Comparison of ENCODE assay signal across 9 cellular contexts in genomic region chr6:41548098-41548840, GRCh38. TPM values are rescaled to one million over a fixed set of nuclear protein-coding genes. Genes with fewer than 3 reads are reported as not detected.
A peak's percentile ranks its signal among the peaks of the same experiment; 100 is the strongest.
DNase-seq lines count a peak whose midpoint lies in the region; ATAC-seq and TF ChIP-seq lines count a peak whose summit lies in the region.
"Had no signal": no experiment of that assay in that cellular context is flagged by ENCODE, and none has a peak within 500 bp of the region (broad histone marks: within the 10 kb centered on the region; RNA-seq: fewer than 3 reads in every experiment).

No MANE protein-coding gene starts in this region.

- POLR2A ChIA-PET in SK-N-SH (lab: Yijun Ruan, JAX), result no interaction called here

- H3K4me3 ChIP-seq in SK-N-SH (ENCODE audit: low read depth in 2 of 2, low read length in 1 of 2), result peak overlapping the region; percentile 81 to 82
- H3K4me3 ChIP-seq in adipocyte (ENCODE audit: low read length), result peak overlapping the region; percentile 95
- peak overlapping the region; percentile 76 to 93 for H3K4me3 ChIP-seq in mesenchymal stem cell (ENCODE audit: insufficient read depth in 1 of 2, low read depth in 1 of 2, low read length in 2 of 2)
- H3K4me3 ChIP-seq in stomach smooth muscle (ENCODE audit: low read length in 2 of 2), result peak overlapping the region; percentile 86 to 90

- no peaks in the 10 kb centered on the region for H3F3A ChIP-seq in SK-N-SH (replicated peaks; ENCODE audit: insufficient read depth)

- no peak overlapping the region for H3K27ac ChIP-seq in SK-N-SH (ENCODE audit: low read depth in 2 of 2, low read length in 1 of 2)
- H3K27ac ChIP-seq in mesenchymal stem cell (ENCODE audit: low read length, poor library complexity, severe bottlenecking), result no peak overlapping the region
- no peak overlapping the region for H3K27ac ChIP-seq in stomach smooth muscle (ENCODE audit: low read length)
- H3K27ac ChIP-seq: 22Rv1 had no signal

- H3K23ac ChIP-seq in mesenchymal stem cell (ENCODE audit: low read length in 2 of 2), result peak overlapping the region in 1 of 2 experiments; percentile 2

- no peak for TF ChIP-seq EP300 in SK-N-SH (IDR thresholded peaks at IDR 0.05; ENCODE audit: borderline replicate concordance in 1 of 2, low read depth in 1 of 2, low read length in 1 of 2)

- H3K18ac ChIP-seq in mesenchymal stem cell (ENCODE audit: low read depth in 1 of 2, low read length in 2 of 2), result peak overlapping the region; percentile 30 to 53

- H3K4me2 ChIP-seq in SK-N-SH (peak overlapping the region; percentile 93), mesenchymal stem cell (ENCODE audit: low read length, poor library complexity, severe bottlenecking) (peak overlapping the region; percentile 97)

- H3K9me2 ChIP-seq in SK-N-SH, result no peaks in the 10 kb centered on the region

- WGBS in SK-N-SH (ENCODE audit: low lambda C conversion rate), result 95% methylated on average over 50 of the region's 50 CpGs
- WGBS in mesenchymal stem cell, result 17% methylated on average over 50 of the region's 50 CpGs

- H2AFZ ChIP-seq in SK-N-SH (ENCODE audit: low read depth) (no peak overlapping the region), mesenchymal stem cell (ENCODE audit: low read depth, low read length) (no peak overlapping the region)

- H3K4me1 ChIP-seq in SK-N-SH (ENCODE audit: control insufficient read depth in 1 of 2, insufficient read depth in 2 of 2, low read depth in 1 of 2, low read length in 1 of 2), result peaks cover 7 to 23% of the 10 kb centered on the region in 2 experiments; a peak in 2 of 4 replicates
- H3K4me1 ChIP-seq in adipocyte (ENCODE audit: control insufficient read depth, insufficient read depth, low read length), result peaks cover 15% of the 10 kb centered on the region
- peaks cover 37% of the 10 kb centered on the region for H3K4me1 ChIP-seq in mesenchymal stem cell (ENCODE audit: control insufficient read depth, insufficient read depth, low read depth, low read length)
- H3K4me1 ChIP-seq in stomach smooth muscle (ENCODE audit: control insufficient read depth, insufficient read depth, low read length), result peaks cover 38% of the 10 kb centered on the region

- TF ChIP-seq RAD21 in SK-N-SH (IDR thresholded peaks at IDR 0.05; ENCODE audit: low read length), result no peak

- peak overlapping the region in 1 of 2 experiments; percentile 10 for H2BK12ac ChIP-seq in mesenchymal stem cell (ENCODE audit: low read length in 2 of 2)

- CTCF ChIA-PET in SK-N-SH (lab: Yijun Ruan, JAX), result interaction anchor here (0.7 to 1.6 kb wide), 5 partner anchors 14 to 239 kb away, joined by 3 to 6 read pairs (median 3); partner anchors contain the start of gene TOMM6

- no peak for TF ChIP-seq CTCF in SK-N-SH (IDR thresholded peaks at IDR 0.05)

- H4K8ac ChIP-seq in mesenchymal stem cell (ENCODE audit: low read length), result no peak overlapping the region

- H3K14ac ChIP-seq in mesenchymal stem cell (ENCODE audit: low read length in 2 of 2), result peak overlapping the region in 1 of 2 experiments; percentile 88

- H3K27me3 ChIP-seq in SK-N-SH (ENCODE audit: insufficient read depth), result no peaks in the 10 kb centered on the region
- peaks cover 12% of the 10 kb centered on the region for H3K27me3 ChIP-seq in adipocyte (replicated peaks; ENCODE audit: control insufficient read depth, insufficient read depth, low read length)
- peaks cover 5 to 20% of the 10 kb centered on the region in 2 experiments for H3K27me3 ChIP-seq in mesenchymal stem cell (ENCODE audit: control insufficient read depth in 1 of 2, insufficient read depth in 1 of 2, low read length in 2 of 2)
- H3K27me3 ChIP-seq in stomach smooth muscle (ENCODE audit: control insufficient read depth in 1 of 2, insufficient read depth in 2 of 2, low read length in 2 of 2), result no peaks in the 10 kb centered on the region

- H4K91ac ChIP-seq in mesenchymal stem cell (ENCODE audit: low read length), result no peak overlapping the region

- no peak overlapping the region for H2BK5ac ChIP-seq in mesenchymal stem cell (ENCODE audit: low read depth, low read length, poor library complexity, severe bottlenecking)

- peaks cover 44% of the 10 kb centered on the region for H3K79me2 ChIP-seq in SK-N-SH (ENCODE audit: insufficient read depth)

- H2BK15ac ChIP-seq in mesenchymal stem cell (ENCODE audit: low read depth, poor library complexity, severe bottlenecking), result no peak overlapping the region

- peaks cover 44% of the 10 kb centered on the region for H3K79me1 ChIP-seq in mesenchymal stem cell (replicated peaks; ENCODE audit: low read length, poor library complexity, severe bottlenecking)

- no peak overlapping the region; the same call in 1 of the 2 replicates for H3K9ac ChIP-seq in SK-N-SH
- peak overlapping the region; percentile 85 for H3K9ac ChIP-seq in adipocyte (ENCODE audit: low read length)
- H3K9ac ChIP-seq in mesenchymal stem cell (ENCODE audit: low read length), result peak overlapping the region; percentile 81
- H3K9ac ChIP-seq in stomach smooth muscle (ENCODE audit: low read length in 2 of 2), result peak overlapping the region in 1 of 2 donors; percentile 60

- DNase-seq in SK-N-SH (no peak), adipocyte (ENCODE audit: low read depth) (no peak), mesenchymal stem cell (no peak), dermis blood vessel endothelial cell (no peak), MV-4-11 (lab: John Stamatoyannopoulos, UW) (no peak)

- H3K4ac ChIP-seq in mesenchymal stem cell (ENCODE audit: low read depth in 1 of 2, low read length in 2 of 2), result peak overlapping the region in 1 of 2 experiments; percentile 15

- H3K9me3 ChIP-seq in SK-N-SH (no peaks in the 10 kb centered on the region), adipocyte (ENCODE audit: control insufficient read depth, low read length) (no peaks in the 10 kb centered on the region), mesenchymal stem cell (ENCODE audit: control insufficient read depth, low read length) (no peaks in the 10 kb centered on the region), stomach smooth muscle (ENCODE audit: control insufficient read depth in 2 of 2, low read length in 2 of 2) (no peaks in the 10 kb centered on the region)

- H3K36me3 ChIP-seq in SK-N-SH (replicated peaks in 1 of 2; ENCODE audit: control insufficient read depth in 1 of 2, insufficient read depth in 2 of 2, low read length in 1 of 2), result peaks cover 0 to 6% of the 10 kb centered on the region in 2 experiments
- H3K36me3 ChIP-seq in adipocyte (ENCODE audit: control insufficient read depth, insufficient read depth, low read length, severe bottlenecking), result peaks cover 11% of the 10 kb centered on the region
- H3K36me3 ChIP-seq in mesenchymal stem cell (ENCODE audit: control insufficient read depth in 1 of 2, insufficient read depth in 2 of 2, low read depth in 1 of 2, low read length in 2 of 2), result peaks cover 9 to 22% of the 10 kb centered on the region in 2 experiments
- H3K36me3 ChIP-seq in stomach smooth muscle (ENCODE audit: control insufficient read depth in 2 of 2, insufficient read depth in 2 of 2, low read length in 2 of 2), result peaks cover 0 to 5% of the 10 kb centered on the region in 2 donors

- ATAC-seq in SK-N-SH treated with all-trans-retinoic acid at 6 μM for 48 hours, result no peak
- ATAC-seq in GM19035 (IDR thresholded peaks at IDR 0.05; ENCODE audit: unreplicated experiment), result no peak

- no peak overlapping the region for H2BK120ac ChIP-seq in mesenchymal stem cell (ENCODE audit: low read depth, low read length)

- H4K20me1 ChIP-seq in SK-N-SH (ENCODE audit: insufficient read depth), result peaks cover 52% of the 10 kb centered on the region

- H2AK5ac ChIP-seq in mesenchymal stem cell (ENCODE audit: low read length, severe bottlenecking), result no peak overlapping the region

TF ChIP-seq in SK-N-SH, 30 proteins besides CTCF, POLR2A, EP300 and RAD21 (continues in another document):
- TF ChIP-seq, protein P1, sequence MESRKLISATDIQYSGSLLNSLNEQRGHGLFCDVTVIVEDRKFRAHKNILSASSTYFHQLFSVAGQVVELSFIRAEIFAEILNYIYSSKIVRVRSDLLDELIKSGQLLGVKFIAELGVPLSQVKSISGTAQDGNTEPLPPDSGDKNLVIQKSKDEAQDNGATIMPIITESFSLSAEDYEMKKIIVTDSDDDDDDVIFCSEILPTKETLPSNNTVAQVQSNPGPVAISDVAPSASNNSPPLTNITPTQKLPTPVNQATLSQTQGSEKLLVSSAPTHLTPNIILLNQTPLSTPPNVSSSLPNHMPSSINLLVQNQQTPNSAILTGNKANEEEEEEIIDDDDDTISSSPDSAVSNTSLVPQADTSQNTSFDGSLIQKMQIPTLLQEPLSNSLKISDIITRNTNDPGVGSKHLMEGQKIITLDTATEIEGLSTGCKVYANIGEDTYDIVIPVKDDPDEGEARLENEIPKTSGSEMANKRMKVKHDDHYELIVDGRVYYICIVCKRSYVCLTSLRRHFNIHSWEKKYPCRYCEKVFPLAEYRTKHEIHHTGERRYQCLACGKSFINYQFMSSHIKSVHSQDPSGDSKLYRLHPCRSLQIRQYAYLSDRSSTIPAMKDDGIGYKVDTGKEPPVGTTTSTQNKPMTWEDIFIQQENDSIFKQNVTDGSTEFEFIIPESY (IDR thresholded peaks at IDR 0.05; ENCODE audit: borderline replicate concordance, low read depth), result no peak
- TF ChIP-seq EZH2phosphoT487 (IDR thresholded peaks at IDR 0.05; ENCODE audit: borderline replicate concordance, low read depth), result no peak
- no peak for TF ChIP-seq POLR2AphosphoS5 (IDR thresholded peaks at IDR 0.05; ENCODE audit: low read depth, low read length)

TF ChIP-seq in SK-N-SH treated with all-trans-retinoic acid at 6 μM for 48 hours, 23 proteins besides CTCF, POLR2A, EP300 and RAD21 (continues in another document):
- TF ChIP-seq ESRRG (CRISPR knock-in tag; IDR thresholded peaks at IDR 0.05) (no peak), RARB (CRISPR knock-in tag; IDR thresholded peaks at IDR 0.05) (no peak), CSDC2 (CRISPR knock-in tag; IDR thresholded peaks at IDR 0.05) (no peak), OSR1 (CRISPR knock-in tag; IDR thresholded peaks at IDR 0.05) (no peak), BACH2 (CRISPR knock-in tag; IDR thresholded peaks at IDR 0.05; ENCODE audit: borderline replicate concordance) (no peak), ARNTL (CRISPR knock-in tag; IDR thresholded peaks at IDR 0.05; ENCODE audit: borderline replicate concordance, low read depth) (no peak)

RNA-seq across cellular contexts. Expression of gene FOXP4, which starts 2.1 kb away (rescaled TPM):
- polyA plus RNA-seq in SK-N-SH (2012; rRNA removed), result 2.5 and 7.3 TPM in 2 replicates
- polyA plus RNA-seq in SK-N-SH (2012; cell fraction: cytosol; rRNA removed), result 3.3 and 6.1 TPM in 2 replicates
- 10.6 and 13.5 TPM in 2 replicates for polyA plus RNA-seq in SK-N-SH (2012; cell fraction: nucleus; rRNA removed)
- polyA plus RNA-seq in mesenchymal stem cell (2013, experiment 1 of 2), result 23.4 TPM
- polyA plus RNA-seq in mesenchymal stem cell (2013, experiment 2 of 2), result 22.7 TPM
- total RNA-seq in dermis blood vessel endothelial cell, result 4.4 and 9.2 TPM in 2 replicates
